Comparison of ENCODE assay signal across 8 cellular contexts in genomic region chr16:68469728-68470460, GRCh38.
DNase-seq lines count a peak whose midpoint lies in the region; ATAC-seq, FAIRE-seq and TF ChIP-seq lines count a peak whose summit lies in the region.

No MANE protein-coding gene starts in this region.

- peaks cover 9% of the 10 kb centered on the region for H3K27me3 Mint-ChIP-seq in T-helper 1 cell treated with Interleukin-12 subunit alpha and Interleukin-12 subunit beta and Interleukin-4 antibody, amounts not matched to agents 30 μg/mL and 1 μg/mL, for 36 hours (ENCODE audit: low read depth)

- peak overlapping the region; percentile 79 for H3K4me3 Mint-ChIP-seq in T-helper 1 cell treated with Interleukin-12 subunit alpha and Interleukin-12 subunit beta and Interleukin-4 antibody, amounts not matched to agents 30 μg/mL and 1 μg/mL, for 36 hours

- H3K36me3 Mint-ChIP-seq in T-helper 1 cell treated with Interleukin-12 subunit alpha and Interleukin-12 subunit beta and Interleukin-4 antibody, amounts not matched to agents 30 μg/mL and 1 μg/mL, for 36 hours (ENCODE audit: low read depth), result no peaks in the 10 kb centered on the region

- DNase-seq in retina, result no peak
- no peak for DNase-seq in GM13976 (ENCODE audit: low spot score)
- DNase-seq in GF-D8 (lab: John Stamatoyannopoulos, UW), result no peak
- no peak for DNase-seq in NCI-H748 treated with DMSO at 0.1 percent for 48 hours (lab: John Stamatoyannopoulos, UW)

- TF ChIP-seq CTCF in GM13976 (IDR thresholded peaks at IDR 0.05; ENCODE audit: borderline replicate concordance, control extremely low read depth, extremely low read depth, insufficient read depth, missing control alignments), result no peak

- in situ Hi-C loops in GM13976 (cut with MboI; ENCODE audit: low sequenced_read_pairs, unreplicated experiment), result no loop called here

- no peaks in the 10 kb centered on the region for H3K9me3 Mint-ChIP-seq in T-helper 1 cell treated with Interleukin-12 subunit alpha and Interleukin-12 subunit beta and Interleukin-4 antibody, amounts not matched to agents 30 μg/mL and 1 μg/mL, for 36 hours

- H3K27ac Mint-ChIP-seq in T-helper 1 cell treated with Interleukin-12 subunit alpha and Interleukin-12 subunit beta and Interleukin-4 antibody, amounts not matched to agents 30 μg/mL and 1 μg/mL, for 36 hours, result peak overlapping the region; percentile 84

- ATAC-seq in GM18870 (IDR thresholded peaks at IDR 0.05; ENCODE audit: unreplicated experiment) (peak; percentile 13), HG02885 (IDR thresholded peaks at IDR 0.05; ENCODE audit: poor library complexity, unreplicated experiment) (peak; percentile 18)

- H3K4me1 Mint-ChIP-seq in T-helper 1 cell treated with Interleukin-12 subunit alpha and Interleukin-12 subunit beta and Interleukin-4 antibody, amounts not matched to agents 30 μg/mL and 1 μg/mL, for 36 hours (ENCODE audit: low read depth), result peaks cover 34% of the 10 kb centered on the region

- peak; percentile 85 for FAIRE-seq in islet of Langerhans (lab: Jason Lieb, UNC)
